ENCODE assay signal across 18 cellular contexts in the genomic region with DNA sequence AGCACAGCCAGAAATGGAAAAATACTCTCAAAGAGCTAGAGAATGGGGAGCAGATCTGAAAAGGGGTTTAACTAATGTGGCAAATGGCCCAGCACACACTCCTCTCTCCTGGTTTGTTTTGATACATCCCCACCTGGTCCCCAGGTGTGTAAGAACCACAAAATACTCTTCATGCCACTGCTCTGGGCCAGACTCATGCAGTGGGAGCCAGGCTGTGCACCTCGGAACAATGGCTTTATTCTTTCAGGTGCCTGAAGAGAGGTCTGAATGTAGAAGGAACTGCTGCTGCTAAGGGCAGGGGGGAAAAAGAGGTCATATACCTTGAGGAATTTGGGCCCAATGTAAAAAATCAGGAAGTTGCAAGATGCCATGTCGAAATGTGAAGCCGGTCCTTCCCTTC.
"Had no signal": no experiment of that assay in that cellular context is flagged by ENCODE, and none has a peak within 500 bp of the region (broad histone marks: within the 10 kb centered on the region; RNA-seq: fewer than 3 reads in every experiment).

No MANE protein-coding gene starts in this region.

- DNase-seq: effector CD8-positive, alpha-beta T cell; gastrocnemius medialis; immature natural killer cell; kidney; left cardiac atrium; left ventricle myocardium superior; natural killer cell; occipital lobe; pancreas; right cardiac atrium; stimulated activated CD4-positive, alpha-beta T cell treated with anti-CD3 and anti-CD28 coated beads, Interleukin-2, amount 100 ng/mL, for 48 hours; stimulated activated naive CD8-positive, alpha-beta T cell treated with anti-CD3 and anti-CD28 coated beads, Interleukin-15, Interleukin-2, amounts not matched to agents 100 U/mL and 50 U/mL, for 24 hours; thyroid gland; upper lobe of left lung; uterus had no signal

- H3K36me3 Mint-ChIP-seq: immature natural killer cell, mesothelial cell of epicardium, natural killer cell, neural progenitor cell had no signal

- H3K27ac Mint-ChIP-seq: immature natural killer cell, mesothelial cell of epicardium, natural killer cell, neural progenitor cell, progenitor cell of endocrine pancreas had no signal

- H3K4me1 Mint-ChIP-seq: immature natural killer cell, natural killer cell, neural progenitor cell had no signal

- H3K4me3 Mint-ChIP-seq: immature natural killer cell, mesothelial cell of epicardium, natural killer cell, neural progenitor cell had no signal

- H3K27me3 Mint-ChIP-seq: progenitor cell of endocrine pancreas had no signal

- ATAC-seq: gastrocnemius medialis; left cardiac atrium; left ventricle myocardium superior; natural killer cell; pancreas; right cardiac atrium; stimulated activated naive CD8-positive, alpha-beta T cell treated with anti-CD3 and anti-CD28 coated beads, Interleukin-15, Interleukin-2, amounts not matched to agents 100 U/mL and 50 U/mL, for 24 hours had no signal

- H3K9me3 Mint-ChIP-seq: mesothelial cell of epicardium, neural progenitor cell had no signal
